In genomic region chr17:50641339-50641725, GRCh38 we compare ENCODE assay signal across 1 cellular context.
TF ChIP-seq lines count a peak whose summit lies in the region.

No MANE protein-coding gene starts in this region.

TF ChIP-seq in GM23338, 12 proteins besides CTCF, POLR2A, EP300 and RAD21 (continued from another document):
- TF ChIP-seq, protein P1, sequence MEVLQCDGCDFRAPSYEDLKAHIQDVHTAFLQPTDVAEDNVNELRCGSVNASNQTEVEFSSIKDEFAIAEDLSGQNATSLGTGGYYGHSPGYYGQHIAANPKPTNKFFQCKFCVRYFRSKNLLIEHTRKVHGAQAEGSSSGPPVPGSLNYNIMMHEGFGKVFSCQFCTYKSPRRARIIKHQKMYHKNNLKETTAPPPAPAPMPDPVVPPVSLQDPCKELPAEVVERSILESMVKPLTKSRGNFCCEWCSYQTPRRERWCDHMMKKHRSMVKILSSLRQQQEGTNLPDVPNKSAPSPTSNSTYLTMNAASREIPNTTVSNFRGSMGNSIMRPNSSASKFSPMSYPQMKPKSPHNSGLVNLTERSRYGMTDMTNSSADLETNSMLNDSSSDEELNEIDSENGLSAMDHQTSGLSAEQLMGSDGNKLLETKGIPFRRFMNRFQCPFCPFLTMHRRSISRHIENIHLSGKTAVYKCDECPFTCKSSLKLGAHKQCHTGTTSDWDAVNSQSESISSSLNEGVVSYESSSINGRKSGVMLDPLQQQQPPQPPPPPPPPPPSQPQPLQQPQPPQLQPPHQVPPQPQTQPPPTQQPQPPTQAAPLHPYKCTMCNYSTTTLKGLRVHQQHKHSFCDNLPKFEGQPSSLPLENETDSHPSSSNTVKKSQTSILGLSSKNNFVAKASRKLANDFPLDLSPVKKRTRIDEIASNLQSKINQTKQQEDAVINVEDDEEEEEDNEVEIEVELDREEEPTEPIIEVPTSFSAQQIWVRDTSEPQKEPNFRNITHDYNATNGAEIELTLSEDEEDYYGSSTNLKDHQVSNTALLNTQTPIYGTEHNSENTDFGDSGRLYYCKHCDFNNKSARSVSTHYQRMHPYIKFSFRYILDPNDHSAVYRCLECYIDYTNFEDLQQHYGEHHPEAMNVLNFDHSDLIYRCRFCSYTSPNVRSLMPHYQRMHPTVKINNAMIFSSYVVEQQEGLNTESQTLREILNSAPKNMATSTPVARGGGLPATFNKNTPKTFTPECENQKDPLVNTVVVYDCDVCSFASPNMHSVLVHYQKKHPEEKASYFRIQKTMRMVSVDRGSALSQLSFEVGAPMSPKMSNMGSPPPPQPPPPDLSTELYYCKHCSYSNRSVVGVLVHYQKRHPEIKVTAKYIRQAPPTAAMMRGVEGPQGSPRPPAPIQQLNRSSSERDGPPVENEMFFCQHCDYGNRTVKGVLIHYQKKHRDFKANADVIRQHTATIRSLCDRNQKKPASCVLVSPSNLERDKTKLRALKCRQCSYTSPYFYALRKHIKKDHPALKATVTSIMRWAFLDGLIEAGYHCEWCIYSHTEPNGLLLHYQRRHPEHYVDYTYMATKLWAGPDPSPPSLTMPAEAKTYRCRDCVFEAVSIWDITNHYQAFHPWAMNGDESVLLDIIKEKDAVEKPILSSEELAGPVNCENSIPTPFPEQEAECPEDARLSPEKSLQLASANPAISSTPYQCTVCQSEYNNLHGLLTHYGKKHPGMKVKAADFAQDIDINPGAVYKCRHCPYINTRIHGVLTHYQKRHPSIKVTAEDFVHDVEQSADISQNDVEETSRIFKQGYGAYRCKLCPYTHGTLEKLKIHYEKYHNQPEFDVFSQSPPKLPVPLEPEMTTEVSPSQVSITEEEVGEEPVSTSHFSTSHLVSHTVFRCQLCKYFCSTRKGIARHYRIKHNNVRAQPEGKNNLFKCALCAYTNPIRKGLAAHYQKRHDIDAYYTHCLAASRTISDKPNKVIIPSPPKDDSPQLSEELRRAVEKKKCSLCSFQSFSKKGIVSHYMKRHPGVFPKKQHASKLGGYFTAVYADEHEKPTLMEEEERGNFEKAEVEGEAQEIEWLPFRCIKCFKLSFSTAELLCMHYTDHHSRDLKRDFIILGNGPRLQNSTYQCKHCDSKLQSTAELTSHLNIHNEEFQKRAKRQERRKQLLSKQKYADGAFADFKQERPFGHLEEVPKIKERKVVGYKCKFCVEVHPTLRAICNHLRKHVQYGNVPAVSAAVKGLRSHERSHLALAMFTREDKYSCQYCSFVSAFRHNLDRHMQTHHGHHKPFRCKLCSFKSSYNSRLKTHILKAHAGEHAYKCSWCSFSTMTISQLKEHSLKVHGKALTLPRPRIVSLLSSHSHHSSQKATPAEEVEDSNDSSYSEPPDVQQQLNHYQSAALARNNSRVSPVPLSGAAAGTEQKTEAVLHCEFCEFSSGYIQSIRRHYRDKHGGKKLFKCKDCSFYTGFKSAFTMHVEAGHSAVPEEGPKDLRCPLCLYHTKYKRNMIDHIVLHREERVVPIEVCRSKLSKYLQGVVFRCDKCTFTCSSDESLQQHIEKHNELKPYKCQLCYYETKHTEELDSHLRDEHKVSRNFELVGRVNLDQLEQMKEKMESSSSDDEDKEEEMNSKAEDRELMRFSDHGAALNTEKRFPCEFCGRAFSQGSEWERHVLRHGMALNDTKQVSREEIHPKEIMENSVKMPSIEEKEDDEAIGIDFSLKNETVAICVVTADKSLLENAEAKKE (CRISPR knock-in tag; IDR thresholded peaks at IDR 0.05) = no peak
